In genomic region chr17:49514374-49514738, GRCh38 we compare ENCODE assay signal across 2 cellular contexts.
TF ChIP-seq lines count a peak whose summit lies in the region.

No MANE protein-coding gene starts in this region.

TF ChIP-seq in HCT116, 20 proteins besides CTCF, POLR2A, EP300 and RAD21 (continued from another document):
- TF ChIP-seq, protein P1, sequence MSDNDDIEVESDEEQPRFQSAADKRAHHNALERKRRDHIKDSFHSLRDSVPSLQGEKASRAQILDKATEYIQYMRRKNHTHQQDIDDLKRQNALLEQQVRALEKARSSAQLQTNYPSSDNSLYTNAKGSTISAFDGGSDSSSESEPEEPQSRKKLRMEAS (IDR thresholded peaks at IDR 0.05), result no peak
- TF ChIP-seq JUND (IDR thresholded peaks at IDR 0.05) (no peak), SIN3A (IDR thresholded peaks at IDR 0.05; ENCODE audit: low read depth) (no peak), SRF (IDR thresholded peaks at IDR 0.05; ENCODE audit: low read depth) (no peak), FOSL1 (IDR thresholded peaks at IDR 0.05; ENCODE audit: low read depth) (no peak), EZH2phosphoT487 (IDR thresholded peaks at IDR 0.05; ENCODE audit: borderline replicate concordance) (no peak), ELF1 (IDR thresholded peaks at IDR 0.05; ENCODE audit: borderline replicate concordance, low read depth) (no peak), ZNF274 (IDR thresholded peaks at IDR 0.05; ENCODE audit: low read depth, low read length) (no peak), CBX3 (IDR thresholded peaks at IDR 0.05; ENCODE audit: low read depth) (no peak), ZBTB33 (IDR thresholded peaks at IDR 0.05; ENCODE audit: extremely low read depth, insufficient replicate concordance, low read length) (no peak), ZFX (IDR thresholded peaks at IDR 0.05) (no peak)
- TF ChIP-seq, protein P2, sequence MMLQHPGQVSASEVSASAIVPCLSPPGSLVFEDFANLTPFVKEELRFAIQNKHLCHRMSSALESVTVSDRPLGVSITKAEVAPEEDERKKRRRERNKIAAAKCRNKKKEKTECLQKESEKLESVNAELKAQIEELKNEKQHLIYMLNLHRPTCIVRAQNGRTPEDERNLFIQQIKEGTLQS (IDR thresholded peaks at IDR 0.05), result no peak
TF ChIP-seq in HCT116: peak in this region for 0.

TF ChIP-seq in K562, 482 proteins besides CTCF, POLR2A, EP300 and RAD21:
- TF ChIP-seq, protein P3, sequence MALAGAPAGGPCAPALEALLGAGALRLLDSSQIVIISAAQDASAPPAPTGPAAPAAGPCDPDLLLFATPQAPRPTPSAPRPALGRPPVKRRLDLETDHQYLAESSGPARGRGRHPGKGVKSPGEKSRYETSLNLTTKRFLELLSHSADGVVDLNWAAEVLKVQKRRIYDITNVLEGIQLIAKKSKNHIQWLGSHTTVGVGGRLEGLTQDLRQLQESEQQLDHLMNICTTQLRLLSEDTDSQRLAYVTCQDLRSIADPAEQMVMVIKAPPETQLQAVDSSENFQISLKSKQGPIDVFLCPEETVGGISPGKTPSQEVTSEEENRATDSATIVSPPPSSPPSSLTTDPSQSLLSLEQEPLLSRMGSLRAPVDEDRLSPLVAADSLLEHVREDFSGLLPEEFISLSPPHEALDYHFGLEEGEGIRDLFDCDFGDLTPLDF (CRISPR knock-in tag; IDR thresholded peaks at IDR 0.05), result no peak
- peak; percentile 72 for TF ChIP-seq CTCFL (IDR thresholded peaks at IDR 0.05; ENCODE audit: borderline replicate concordance, insufficient read depth, low read depth, low read length, poor library complexity, severe bottlenecking)
